20 cellular contexts compared by ENCODE assay signal in genomic region chr16:908526-909155, GRCh38.
"Had no signal": no experiment of that assay in that cellular context is flagged by ENCODE, and none has a peak within 500 bp of the region (broad histone marks: within the 10 kb centered on the region; RNA-seq: fewer than 3 reads in every experiment).

No MANE protein-coding gene starts in this region.

- H3K27me3 Mint-ChIP-seq: activated B cell treated with CpG ODN at 0.5 μM for 24 hours; activated CD4-positive, alpha-beta memory T cell treated with anti-CD3 and anti-CD28 coated beads for 36 hours; activated CD4-positive, alpha-beta T cell treated with anti-CD3 and anti-CD28 coated beads for 36 hours; activated naive CD8-positive, alpha-beta T cell treated with anti-CD3 and anti-CD28 coated beads, Interleukin-2, amount 10 ng/mL, durations not matched to agents 7 days and 5 days; naive B cell; stimulated activated naive CD8-positive, alpha-beta T cell treated with anti-CD3 and anti-CD28 coated beads, Interleukin-15, Interleukin-2, amounts not matched to agents 100 ng/mL and 50 ng/mL, for 24 hours had no signal

- H3K27ac Mint-ChIP-seq: activated B cell treated with CpG ODN at 0.5 μM for 24 hours; activated CD4-positive, alpha-beta memory T cell treated with anti-CD3 and anti-CD28 coated beads for 36 hours; activated CD4-positive, alpha-beta T cell treated with anti-CD3 and anti-CD28 coated beads for 36 hours; activated naive CD4-positive, alpha-beta T cell treated with anti-CD3 and anti-CD28 coated beads for 36 hours; activated naive CD8-positive, alpha-beta T cell treated with anti-CD3 and anti-CD28 coated beads, Interleukin-2, amount 10 ng/mL, durations not matched to agents 7 days and 5 days; naive B cell; stimulated activated naive CD8-positive, alpha-beta T cell treated with anti-CD3 and anti-CD28 coated beads, Interleukin-15, Interleukin-2, amounts not matched to agents 100 ng/mL and 50 ng/mL, for 24 hours had no signal

- FAIRE-seq: colon, islet of Langerhans had no signal

- H3K4me3 ChIP-seq: esophagus squamous epithelium, gastrocnemius medialis, lung, prostate gland, suprapubic skin, transverse colon, uterus had no signal

- H3K4me1 Mint-ChIP-seq: activated B cell treated with CpG ODN at 0.5 μM for 24 hours; activated CD4-positive, alpha-beta T cell treated with anti-CD3 and anti-CD28 coated beads for 36 hours; activated naive CD8-positive, alpha-beta T cell treated with anti-CD3 and anti-CD28 coated beads, Interleukin-2, amount 10 ng/mL, durations not matched to agents 7 days and 5 days had no signal

- ATAC-seq: activated CD4-positive, alpha-beta T cell treated with anti-CD3 and anti-CD28 coated beads for 36 hours; gastrocnemius medialis had no signal

- H3K4me1 ChIP-seq: esophagus squamous epithelium, gastrocnemius medialis, prostate gland, suprapubic skin, transverse colon, uterus had no signal

- H3K9me3 Mint-ChIP-seq: activated B cell treated with CpG ODN at 0.5 μM for 24 hours; activated CD4-positive, alpha-beta memory T cell treated with anti-CD3 and anti-CD28 coated beads for 36 hours; activated naive CD4-positive, alpha-beta T cell treated with anti-CD3 and anti-CD28 coated beads for 36 hours; naive B cell; stimulated activated naive CD8-positive, alpha-beta T cell treated with anti-CD3 and anti-CD28 coated beads, Interleukin-15, Interleukin-2, amounts not matched to agents 100 ng/mL and 50 ng/mL, for 24 hours had no signal

- H3K36me3 ChIP-seq: prostate gland, uterus had no signal

- H3K27ac ChIP-seq: esophagus squamous epithelium, gastrocnemius medialis, prostate gland, suprapubic skin, transverse colon, uterus had no signal

- H3K27me3 ChIP-seq: esophagus squamous epithelium, gastrocnemius medialis, suprapubic skin, transverse colon, uterus had no signal

- H3K4me3 Mint-ChIP-seq: activated B cell treated with CpG ODN at 0.5 μM for 24 hours; activated CD4-positive, alpha-beta memory T cell treated with anti-CD3 and anti-CD28 coated beads for 36 hours; activated CD4-positive, alpha-beta T cell treated with anti-CD3 and anti-CD28 coated beads for 36 hours; activated naive CD4-positive, alpha-beta T cell treated with anti-CD3 and anti-CD28 coated beads for 36 hours; activated naive CD8-positive, alpha-beta T cell treated with anti-CD3 and anti-CD28 coated beads, Interleukin-2, amount 10 ng/mL, durations not matched to agents 7 days and 5 days; naive B cell; stimulated activated naive CD8-positive, alpha-beta T cell treated with anti-CD3 and anti-CD28 coated beads, Interleukin-15, Interleukin-2, amounts not matched to agents 100 ng/mL and 50 ng/mL, for 24 hours had no signal

- DNase-seq: activated B cell treated with CpG ODN at 0.5 μM for 24 hours; activated CD4-positive, alpha-beta memory T cell treated with anti-CD3 and anti-CD28 coated beads for 36 hours; activated CD4-positive, alpha-beta T cell treated with anti-CD3 and anti-CD28 coated beads for 36 hours; activated effector memory CD4-positive, alpha-beta T cell treated with Interleukin-2 at 50 U/mL for 16 hours; activated naive CD4-positive, alpha-beta T cell treated with anti-CD3 and anti-CD28 coated beads for 36 hours; activated naive CD8-positive, alpha-beta T cell treated with anti-CD3 and anti-CD28 coated beads, Interleukin-2, amount 10 ng/mL, durations not matched to agents 7 days and 5 days; activated T-cell treated with anti-CD3 and anti-CD28 coated beads, Interleukin-2, amount 50 U/mL, for 48 hours; esophagus squamous epithelium; gastrocnemius medialis; naive B cell; stimulated activated CD4-positive, alpha-beta T cell treated with anti-CD3 and anti-CD28 coated beads, Interleukin-4, amount 100 ng/mL, for 4 hours; T-helper 9 cell; transverse colon; uterus had no signal

- H3K9me3 ChIP-seq: gastrocnemius medialis, prostate gland, suprapubic skin, uterus had no signal
